ENCODE assay signal across 9 cellular contexts in genomic region chr12:51421266-51421884, GRCh38. TPM values are rescaled to one million over a fixed set of nuclear protein-coding genes. Genes with fewer than 3 reads are reported as not detected.
A peak's percentile ranks its signal among the peaks of the same experiment; 100 is the strongest.
DNase-seq lines count a peak whose midpoint lies in the region; ATAC-seq and TF ChIP-seq lines count a peak whose summit lies in the region.
"Had no signal": no experiment of that assay in that cellular context is flagged by ENCODE, and none has a peak within 500 bp of the region (broad histone marks: within the 10 kb centered on the region; RNA-seq: fewer than 3 reads in every experiment).

No MANE protein-coding gene starts in this region.

- 71 to 80% methylated on average over 5 of the region's 5 CpGs for WGBS in body of pancreas, 2 donors

- H3K27me3 Mint-ChIP-seq in immature natural killer cell (ENCODE audit: low read depth in 3 of 3), result peaks cover 2 to 3% (median 2%) of the 10 kb centered on the region in 3 donors
- H3K27me3 Mint-ChIP-seq in activated T-helper 17 cell treated with anti-CD3 and anti-CD28 coated beads, Interleukin-2, amount 50 U/mL, for 72 hours, result no peaks in the 10 kb centered on the region

- H3K4me3 Mint-ChIP-seq in immature natural killer cell, result no peak overlapping the region
- H3K4me3 Mint-ChIP-seq in activated T-helper 17 cell treated with anti-CD3 and anti-CD28 coated beads, Interleukin-2, amount 50 U/mL, for 72 hours, result no peak overlapping the region

- H3K4me1 Mint-ChIP-seq in immature natural killer cell, result peaks cover 11 to 19% of the 10 kb centered on the region in 2 donors
- H3K4me1 Mint-ChIP-seq in activated T-helper 17 cell treated with anti-CD3 and anti-CD28 coated beads, Interleukin-2, amount 50 U/mL, for 72 hours, result no peaks in the 10 kb centered on the region

- peak overlapping the region in 2 of 6 donors; percentile 8 to 34 for H3K27ac Mint-ChIP-seq in immature natural killer cell
- H3K27ac Mint-ChIP-seq in activated T-helper 17 cell treated with anti-CD3 and anti-CD28 coated beads, Interleukin-2, amount 50 U/mL, for 72 hours, result no peak overlapping the region

- intact Hi-C loops in body of pancreas (cut with DNase I), result loop anchor here (5.0 to 10.0 kb wide), 2 partner anchors 111 to 403 kb away; no protein-coding TSS in a partner anchor

- TF ChIP-seq POLR2A in NB4 (IDR thresholded peaks at IDR 0.05; ENCODE audit: extremely low read depth, insufficient read length), result no peak
- TF ChIP-seq POLR2A in body of pancreas (IDR thresholded peaks at IDR 0.05), result no peak

- H3K36me3 Mint-ChIP-seq in immature natural killer cell, result no peaks in the 10 kb centered on the region
- no peaks in the 10 kb centered on the region for H3K36me3 Mint-ChIP-seq in activated T-helper 17 cell treated with anti-CD3 and anti-CD28 coated beads, Interleukin-2, amount 50 U/mL, for 72 hours (ENCODE audit: low read depth)

- peak; percentile 78 for ATAC-seq in body of pancreas
- ATAC-seq in activated T-helper 17 cell treated with anti-CD3 and anti-CD28 coated beads, Interleukin-2, amount 50 U/mL, for 72 hours (replicated peaks), result no peak

- H3K36me3 ChIP-seq in SJSA1, result peaks cover 3% of the 10 kb centered on the region; the same call in 1 of the 2 replicates
- no peaks in the 10 kb centered on the region for H3K36me3 ChIP-seq in body of pancreas (replicated peaks in 1 of 2; ENCODE audit: insufficient read depth in 1 of 2, low read depth in 2 of 2)

- H3K27me3 ChIP-seq in SJSA1 (replicated peaks) (no peaks in the 10 kb centered on the region), body of pancreas (peaks cover 0 to 6% of the 10 kb centered on the region in 2 donors)

- no peaks in the 10 kb centered on the region for H3K9me3 Mint-ChIP-seq in immature natural killer cell
- H3K9me3 Mint-ChIP-seq in activated T-helper 17 cell treated with anti-CD3 and anti-CD28 coated beads, Interleukin-2, amount 50 U/mL, for 72 hours, result no peaks in the 10 kb centered on the region

- H3K9me3 ChIP-seq in SJSA1 (replicated peaks) (no peaks in the 10 kb centered on the region), body of pancreas (no peaks in the 10 kb centered on the region)

- TF ChIP-seq CTCF in NB4 (IDR thresholded peaks at IDR 0.05; ENCODE audit: low read depth, low read length) (peak; percentile 69), body of pancreas (IDR thresholded peaks at IDR 0.05) (peak; percentile 42 to 83 (median 71))

- DNase-seq in SKM-1 treated with dmso at 0.1 percent for 144 hours (lab: John Stamatoyannopoulos, UW; ENCODE audit: unreplicated experiment), result peak; percentile 20
- DNase-seq in SKM-1 (lab: John Stamatoyannopoulos, UW; ENCODE audit: unreplicated experiment), result no peak
- peak; percentile 71 for DNase-seq in NB4 (ENCODE audit: low read depth)
- peak; percentile 52 to 54 for DNase-seq in SJSA1 (ENCODE audit: low read depth in 1 of 2, low spot score in 2 of 2)
- peak; percentile 54 to 78 (median 64) for DNase-seq in body of pancreas
- peak; percentile 29 to 42 (median 37) for DNase-seq in immature natural killer cell
- peak; percentile 16 to 19 for DNase-seq in stimulated activated CD4-positive, alpha-beta T cell treated with anti-CD3 and anti-CD28 coated beads, Interleukin-4, amount 100 ng/mL, for 48 hours (ENCODE audit: low read depth in 2 of 2)

- no peak overlapping the region for H3K4me3 ChIP-seq in NB4 (ENCODE audit: low read depth, low read length)
- no peak overlapping the region for H3K4me3 ChIP-seq in SJSA1
- no peak overlapping the region for H3K4me3 ChIP-seq in body of pancreas

- peaks cover 23% of the 10 kb centered on the region for H3K4me1 ChIP-seq in SJSA1 (replicated peaks)
- peaks cover 18% of the 10 kb centered on the region for H3K4me1 ChIP-seq in body of pancreas

- H3K27ac ChIP-seq in SJSA1 (no peak overlapping the region), body of pancreas (no peak overlapping the region)
- H3K27ac ChIP-seq: epithelial cell of prostate had no signal

RNA-seq across cellular contexts. Expression of gene SLC4A8, which starts 3.3 kb away (rescaled TPM):
- total RNA-seq in SJSA1 (2014; rRNA removed; shearing (Covaris generic)), result 6.2 and 29.0 TPM in 2 replicates
- total RNA-seq in body of pancreas, result 1 to 10 TPM; 1.6 to 2.3 TPM
- polyA plus RNA-seq in immature natural killer cell, result 1 to 10 TPM in 2 of 3 donors, not detected in 1; 1.2 TPM
- 1 to 10 TPM; 2.2 to 8.0 TPM for total RNA-seq in activated T-helper 17 cell treated with anti-CD3 and anti-CD28 coated beads, Interleukin-2, amount 50 U/mL, for 72 hours

RNA-seq across cellular contexts. Expression of gene GALNT6, which starts 30.2 kb away (rescaled TPM):
- total RNA-seq in SJSA1 (2014; rRNA removed; shearing (Covaris generic)), result 30.8 and 38.2 TPM in 2 replicates
- total RNA-seq in body of pancreas, result 1 to 10 TPM; 8.6 to 9.3 TPM
- 10 to 100 TPM in 1 of 3 donors, 1 to 10 TPM in 1, under 1 TPM in 1; 0.91 to 19.0 (median 9.8) TPM for polyA plus RNA-seq in immature natural killer cell
- 1 to 10 TPM; 6.2 to 7.2 TPM for total RNA-seq in activated T-helper 17 cell treated with anti-CD3 and anti-CD28 coated beads, Interleukin-2, amount 50 U/mL, for 72 hours
